In the genomic region with DNA sequence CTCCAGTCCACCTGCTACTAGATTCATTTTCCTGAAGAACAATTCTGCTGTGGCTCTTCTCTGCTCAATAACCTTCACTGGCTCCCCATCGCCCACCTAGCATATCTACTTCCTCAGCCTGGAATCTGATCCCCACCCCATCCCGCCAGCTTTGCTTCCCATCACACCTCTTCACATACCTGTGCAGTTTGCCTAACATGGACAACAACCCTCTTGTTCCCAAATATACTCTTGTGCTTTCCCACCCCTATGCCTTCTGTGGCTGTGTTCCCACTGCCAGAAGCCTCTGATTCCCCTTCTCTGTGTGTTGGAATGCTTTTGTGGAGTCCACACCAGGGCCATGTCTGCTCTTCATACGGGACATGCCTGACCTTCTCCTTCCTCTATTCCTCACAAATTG, we compare ENCODE assay signal across 10 cellular contexts. TPM values are rescaled to one million over a fixed set of nuclear protein-coding genes. Genes with fewer than 3 reads are reported as not detected.
DNase-seq lines count a peak whose midpoint lies in the region; ATAC-seq, FAIRE-seq and TF ChIP-seq lines count a peak whose summit lies in the region.
"Had no signal": no experiment of that assay in that cellular context is flagged by ENCODE, and none has a peak within 500 bp of the region (broad histone marks: within the 10 kb centered on the region; RNA-seq: fewer than 3 reads in every experiment).

No MANE protein-coding gene starts in this region.

- H3K79me2 ChIP-seq in HepG2 (ENCODE audit: insufficient read depth, low read length) = peaks cover 50% of the 10 kb centered on the region

- no peak for TF ChIP-seq POLR2A in HepG2 (IDR thresholded peaks at IDR 0.05; ENCODE audit: insufficient read depth in 1 of 2, low read depth in 2 of 2, low read length in 2 of 2)

- H3K4me2 ChIP-seq in HepG2 (ENCODE audit: low read depth, low read length) = peak overlapping the region; percentile 91

- no peaks in the 10 kb centered on the region for H3K27me3 Mint-ChIP-seq in activated CD4-positive, alpha-beta T cell treated with anti-CD3 and anti-CD28 coated beads for 36 hours
- H3K27me3 Mint-ChIP-seq in activated CD8-positive, alpha-beta T cell treated with anti-CD3 and anti-CD28 coated beads, Interleukin-2, amount 10 ng/mL, durations not matched to agents 7 days and 5 days (ENCODE audit: low read depth) = no peaks in the 10 kb centered on the region

- ATAC-seq in activated CD4-positive, alpha-beta T cell treated with anti-CD3 and anti-CD28 coated beads for 36 hours = no peak
- ATAC-seq in activated CD8-positive, alpha-beta T cell treated with anti-CD3 and anti-CD28 coated beads, Interleukin-2, amount 10 ng/mL, durations not matched to agents 7 days and 5 days = no peak
- ATAC-seq in HepG2 = no peak

- peaks cover 95% of the 10 kb centered on the region for H3K4me1 Mint-ChIP-seq in activated CD4-positive, alpha-beta T cell treated with anti-CD3 and anti-CD28 coated beads for 36 hours
- H3K4me1 Mint-ChIP-seq in activated CD8-positive, alpha-beta T cell treated with anti-CD3 and anti-CD28 coated beads, Interleukin-2, amount 10 ng/mL, durations not matched to agents 7 days and 5 days (ENCODE audit: low read depth) = peaks cover 89% of the 10 kb centered on the region

- POLR2A ChIA-PET in activated CD4-positive, alpha-beta T cell treated with anti-CD3 and anti-CD28 coated beads for 36 hours (lab: Charles Lee) = interaction anchor here (1.6 kb wide), 1 partner anchor 39 kb away, joined by 5 read pairs; no protein-coding TSS in a partner anchor
- POLR2A ChIA-PET in activated CD8-positive, alpha-beta T cell treated with anti-CD3 and anti-CD28 coated beads, Interleukin-2, amount 10 ng/mL, durations not matched to agents 7 days and 5 days (lab: Charles Lee) = interaction anchor here (1.7 to 2.0 kb wide), 3 partner anchors 8 to 37 kb away, joined by 6 to 13 read pairs (median 10); no protein-coding TSS in a partner anchor
- POLR2A ChIA-PET in HepG2 (lab: Yijun Ruan, JAX) = no interaction called here

- H3K9ac ChIP-seq in HepG2 (ENCODE audit: insufficient read depth, low read depth, low read length) = peak overlapping the region; percentile 79; the same call in 1 of the 2 replicates
- no peak overlapping the region for H3K9ac ChIP-seq in stomach smooth muscle (ENCODE audit: low read length in 2 of 2)

- WGBS in HepG2 (ENCODE audit: low lambda C conversion rate) = 100% methylated on average over 3 of the region's 3 CpGs

- no TSS peak for BruUV-seq in HepG2 (replicated peaks; lab: Mats Ljungman, UMichigan)

- no peak overlapping the region for H2AFZ ChIP-seq in HepG2 (ENCODE audit: low read length)

- intact Hi-C loops in activated CD4-positive, alpha-beta T cell treated with anti-CD3 and anti-CD28 coated beads for 36 hours (cut with DNase I, micrococcal nuclease) = loop anchor here (2.0 to 5.0 kb wide), 2 partner anchors 36 to 38 kb away; no protein-coding TSS in a partner anchor
- intact Hi-C loops in HepG2 (cut with micrococcal nuclease; ENCODE audit: unreplicated experiment) = loop anchor here (2.0 kb wide), 1 partner anchor 72 kb away; no protein-coding TSS in a partner anchor

- no peaks in the 10 kb centered on the region for H4K20me1 ChIP-seq in HepG2 (ENCODE audit: insufficient read depth, low read length)

- no peak for TF ChIP-seq CTCF in HepG2 (CRISPR knock-in tag; IDR thresholded peaks at IDR 0.05)

- H3K9me3 Mint-ChIP-seq in activated CD4-positive, alpha-beta T cell treated with anti-CD3 and anti-CD28 coated beads for 36 hours (ENCODE audit: low read depth) = no peaks in the 10 kb centered on the region
- no peaks in the 10 kb centered on the region for H3K9me3 Mint-ChIP-seq in activated CD8-positive, alpha-beta T cell treated with anti-CD3 and anti-CD28 coated beads, Interleukin-2, amount 10 ng/mL, durations not matched to agents 7 days and 5 days (ENCODE audit: insufficient read depth)

- peaks cover 9% of the 10 kb centered on the region for H3K9me3 ChIP-seq in HepG2 (ENCODE audit: low read length)
- H3K9me3 ChIP-seq in stomach smooth muscle (ENCODE audit: control insufficient read depth in 2 of 2, low read length in 2 of 2) = no peaks in the 10 kb centered on the region

- H3K27ac Mint-ChIP-seq in activated CD4-positive, alpha-beta T cell treated with anti-CD3 and anti-CD28 coated beads for 36 hours = peak overlapping the region; percentile 90
- H3K27ac Mint-ChIP-seq in activated CD8-positive, alpha-beta T cell treated with anti-CD3 and anti-CD28 coated beads, Interleukin-2, amount 10 ng/mL, durations not matched to agents 7 days and 5 days = peak overlapping the region; percentile 85

- H3K27me3 ChIP-seq in HepG2 (ENCODE audit: control insufficient read depth in 1 of 2, insufficient read depth in 2 of 2, low read length in 2 of 2) (no peaks in the 10 kb centered on the region), stomach smooth muscle (ENCODE audit: control insufficient read depth in 1 of 2, insufficient read depth in 2 of 2, low read length in 2 of 2) (peaks cover 0 to 8% of the 10 kb centered on the region in 2 donors)

- TF ChIP-seq EP300 in HepG2 (IDR thresholded peaks at IDR 0.05; ENCODE audit: low read depth in 2 of 2, low read length in 2 of 2) = no peak
- no peak for TF ChIP-seq EP300 in HepG2 (CRISPR knock-in tag; IDR thresholded peaks at IDR 0.05; ENCODE audit: borderline replicate concordance)

- no peak for TF ChIP-seq RAD21 in HepG2 (CRISPR knock-in tag; IDR thresholded peaks at IDR 0.05)

- CTCF ChIA-PET in activated CD4-positive, alpha-beta T cell treated with anti-CD3 and anti-CD28 coated beads for 36 hours (lab: Charles Lee) = interaction anchor here (0.6 to 4.3 kb wide), 2 partner anchors 12 to 20 kb away, joined by 3 to 25 read pairs; no protein-coding TSS in a partner anchor
- CTCF ChIA-PET in activated CD8-positive, alpha-beta T cell treated with anti-CD3 and anti-CD28 coated beads, Interleukin-2, amount 10 ng/mL, durations not matched to agents 7 days and 5 days (lab: Charles Lee) = interaction anchor here (0.9 to 3.9 kb wide), 5 partner anchors 11 to 47 kb away, joined by 3 to 17 read pairs (median 13); no protein-coding TSS in a partner anchor
- CTCF ChIA-PET in HepG2 (lab: Yijun Ruan, JAX; ENCODE audit: low intra/inter-chr PET ratio, low total read pairs) = no interaction called here

- H3K36me3 Mint-ChIP-seq in activated CD4-positive, alpha-beta T cell treated with anti-CD3 and anti-CD28 coated beads for 36 hours (ENCODE audit: low read depth) = peaks cover 1% of the 10 kb centered on the region
- peaks cover 32% of the 10 kb centered on the region for H3K36me3 Mint-ChIP-seq in activated CD8-positive, alpha-beta T cell treated with anti-CD3 and anti-CD28 coated beads, Interleukin-2, amount 10 ng/mL, durations not matched to agents 7 days and 5 days (ENCODE audit: low read depth)

- peak overlapping the region; percentile 81 for H3K27ac ChIP-seq in HepG2 (ENCODE audit: extremely low read length, insufficient read depth, low read length)
- peak overlapping the region; percentile 41 for H3K27ac ChIP-seq in stomach smooth muscle (ENCODE audit: low read length)

- FAIRE-seq in HepG2 (lab: Jason Lieb, UNC) = no peak
- FAIRE-seq: A204.1 had no signal

- H3K4me1 ChIP-seq in HepG2 (ENCODE audit: insufficient read depth, low read length) = peaks cover 47% of the 10 kb centered on the region
- peaks cover 24% of the 10 kb centered on the region for H3K4me1 ChIP-seq in stomach smooth muscle (ENCODE audit: control insufficient read depth, insufficient read depth, low read length)

- no peak for DNase-seq in activated CD4-positive, alpha-beta T cell treated with anti-CD3 and anti-CD28 coated beads for 36 hours
- no peak for DNase-seq in activated CD4-positive, alpha-beta T cell treated with anti-CD3 and anti-CD28 coated beads, Interleukin-2, amount 50 U/mL, for 1 hour
- peak; percentile 19 for DNase-seq in activated CD8-positive, alpha-beta T cell treated with anti-CD3 and anti-CD28 coated beads, Interleukin-2, amount 10 ng/mL, durations not matched to agents 7 days and 5 days
- DNase-seq in HepG2 (ENCODE audit: low spot score) = no peak
- no peak for DNase-seq in KBM-7
- no peak for DNase-seq in NCI-H748 treated with DMSO at 0.1 percent for 48 hours (lab: John Stamatoyannopoulos, UW)
- no peak for DNase-seq in NCI-H510A (lab: John Stamatoyannopoulos, UW)
- DNase-seq: NCI-H82 had no signal

- H3K4me3 ChIP-seq in HepG2 (replicated peaks in 1 of 3; ENCODE audit: insufficient read depth in 1 of 3, low read depth in 2 of 3, low read length in 3 of 3) (peak overlapping the region in 1 of 3 experiments; percentile 65; a peak in 1 of 6 replicates), stomach smooth muscle (ENCODE audit: low read length in 2 of 2) (no peak overlapping the region)

- H3K36me3 ChIP-seq in HepG2 (replicated peaks in 1 of 2; ENCODE audit: control insufficient read depth in 1 of 2, insufficient read depth in 2 of 2, low read length in 2 of 2) = no peaks in the 10 kb centered on the region
- no peaks in the 10 kb centered on the region for H3K36me3 ChIP-seq in stomach smooth muscle (ENCODE audit: control insufficient read depth in 2 of 2, insufficient read depth in 2 of 2, low read length in 2 of 2)

- no peak overlapping the region for H3K4me3 Mint-ChIP-seq in activated CD4-positive, alpha-beta T cell treated with anti-CD3 and anti-CD28 coated beads for 36 hours
- peak overlapping the region; percentile 60 for H3K4me3 Mint-ChIP-seq in activated CD8-positive, alpha-beta T cell treated with anti-CD3 and anti-CD28 coated beads, Interleukin-2, amount 10 ng/mL, durations not matched to agents 7 days and 5 days

- in situ Hi-C loops in HepG2 (cut with HindIII; ENCODE audit: extremely low pct_ligation_motif_present, low pct_unique_long_range_greater_than_20kb) (no loop called here), KBM-7 (cut with MboI; ENCODE audit: low pct_unique_long_range_greater_than_20kb, low sequenced_read_pairs) (no loop called here)

RNA-seq across cellular contexts. Expression of a gene that starts 29.5 kb away (rescaled TPM):
- 10 to 100 TPM; 41.1 to 67.0 TPM for total RNA-seq in activated CD4-positive, alpha-beta T cell treated with anti-CD3 and anti-CD28 coated beads for 36 hours
- 10 to 100 TPM; 38.3 to 42.3 TPM for total RNA-seq in activated CD8-positive, alpha-beta T cell treated with anti-CD3 and anti-CD28 coated beads, Interleukin-2, amount 10 ng/mL, durations not matched to agents 7 days and 5 days
- 16.3 and 20.9 TPM in 2 replicates for total RNA-seq in HepG2 (2016; rRNA removed; fragmentation: Illumina TruSeq; extraction: Trizol)
- 22.9 and 35.2 TPM in 2 replicates for total RNA-seq in HepG2 (2016; cell fraction: cytosol; rRNA removed; fragmentation: Illumina TruSeq; extraction: Trizol; ENCODE audit: low read depth)
- 17.4 and 22.1 TPM in 2 replicates for total RNA-seq in HepG2 (2016; cell fraction: insoluble cytoplasmic fraction; rRNA removed; fragmentation: Illumina TruSeq; extraction: Trizol)
- 31.5 and 35.8 TPM in 2 replicates for total RNA-seq in HepG2 (2016; cell fraction: membrane; rRNA removed; fragmentation: Illumina TruSeq; extraction: Trizol)
- total RNA-seq in HepG2 (2016; cell fraction: nucleus; rRNA removed; fragmentation: Illumina TruSeq; extraction: Trizol) = 21.3 and 25.3 TPM in 2 replicates
- polyA plus RNA-seq in HepG2 (2011; rRNA removed) = 21.4 and 21.5 TPM in 2 replicates
- 18.5 and 26.0 TPM in 2 replicates for polyA plus RNA-seq in HepG2 (2011; cell fraction: cytosol; rRNA removed)
- 17.4 and 20.3 TPM in 2 replicates for polyA plus RNA-seq in HepG2 (2011; cell fraction: nucleus; rRNA removed)
- polyA plus RNA-seq in HepG2 (2012) = 12.6 and 15.2 TPM in 2 replicates
- polyA plus RNA-seq in HepG2 (2016; cell fraction: cytosol; fragmentation: Illumina TruSeq; extraction: Trizol; ENCODE audit: low read depth) = 65.0 and 80.4 TPM in 2 replicates
- polyA plus RNA-seq in HepG2 (2016; cell fraction: insoluble cytoplasmic fraction; fragmentation: Illumina TruSeq; extraction: Trizol; ENCODE audit: low read depth) = 41.8 and 49.0 TPM in 2 replicates
- 78.5 and 84.2 TPM in 2 replicates for polyA plus RNA-seq in HepG2 (2016; cell fraction: membrane; fragmentation: Illumina TruSeq; extraction: Trizol; ENCODE audit: low read depth)
- 56.7 and 59.4 TPM in 2 replicates for polyA plus RNA-seq in HepG2 (2016; cell fraction: nucleus; fragmentation: Illumina TruSeq; extraction: Trizol; ENCODE audit: insufficient read depth, low read depth)
- 0.16 and 25.3 TPM in 2 replicates for polyA minus RNA-seq in HepG2 (2011; rRNA and poly(A)+ RNA removed; ENCODE audit: low replicate concordance)
- polyA minus RNA-seq in HepG2 (2011; cell fraction: cytosol; rRNA and poly(A)+ RNA removed) = 15.5 and 16.0 TPM in 2 replicates
- 11.4 and 13.4 TPM in 2 replicates for polyA minus RNA-seq in HepG2 (2011; cell fraction: nucleus; rRNA and poly(A)+ RNA removed)
